ENCODE assay signal across 17 cellular contexts in the genomic region with DNA sequence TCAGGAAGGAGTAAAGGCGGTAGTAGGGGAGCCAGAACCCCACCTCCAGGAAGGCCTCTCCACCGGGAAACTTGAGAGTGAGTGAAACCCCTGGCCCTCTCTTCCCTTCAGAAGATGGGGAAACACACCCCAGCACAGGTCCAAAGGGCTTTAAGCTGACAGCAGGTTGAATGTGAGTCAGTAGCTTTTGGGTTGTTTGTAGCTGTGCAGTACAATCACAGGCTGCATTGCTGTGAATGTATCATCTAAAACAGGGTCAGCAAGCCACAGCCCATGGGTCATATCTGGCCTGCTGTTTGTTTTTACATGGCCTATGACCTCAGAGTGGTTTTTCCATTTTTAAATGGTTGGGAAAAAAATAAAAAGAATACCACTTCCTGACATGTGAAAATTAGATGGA. TPM values are rescaled to one million over a fixed set of nuclear protein-coding genes. Genes with fewer than 3 reads are reported as not detected.
DNase-seq lines count a peak whose midpoint lies in the region; ATAC-seq and TF ChIP-seq lines count a peak whose summit lies in the region.
"Had no signal": no experiment of that assay in that cellular context is flagged by ENCODE, and none has a peak within 500 bp of the region (broad histone marks: within the 10 kb centered on the region; RNA-seq: fewer than 3 reads in every experiment).

No MANE protein-coding gene starts in this region.

- ATAC-seq in HG03159 (IDR thresholded peaks at IDR 0.05; ENCODE audit: unreplicated experiment), result no peak
- ATAC-seq: left lobe of liver had no signal

- H3K9ac ChIP-seq in fibroblast of lung (ENCODE audit: insufficient read depth, low read length), result no peak overlapping the region

- peak; percentile 61 for DNase-seq in EH (ENCODE audit: low read depth)
- peak; percentile 81 for DNase-seq in M059J (ENCODE audit: low read depth)
- DNase-seq in fibroblast of lung (ENCODE audit: low read depth in 2 of 2), result peak; percentile 2 to 9
- DNase-seq in renal cortical epithelial cell (ENCODE audit: low read depth), result peak; percentile 9
- no peak for DNase-seq in suprapubic skin (ENCODE audit: low spot score in 2 of 2)
- DNase-seq in cerebellar cortex (ENCODE audit: low spot score), result no peak
- DNase-seq: activated CD4-positive, alpha-beta memory T cell treated with anti-CD3 and anti-CD28 coated beads for 36 hours; amygdala; central memory CD4-positive, alpha-beta T cell; endodermal cell; NCI-H226; sigmoid colon; stimulated activated CD4-positive, alpha-beta T cell treated with anti-CD3 and anti-CD28 coated beads, Interleukin-4, amount 100 ng/mL, for 1 hour; testis had no signal

- WGBS in suprapubic skin, result 79% methylated on average over 2 of the region's 2 CpGs

- TF ChIP-seq EP300 in suprapubic skin (IDR thresholded peaks at IDR 0.05), result no peak

- no peaks in the 10 kb centered on the region for H3K36me3 ChIP-seq in fibroblast of lung (ENCODE audit: control insufficient read depth, insufficient read depth, low read length)
- no peaks in the 10 kb centered on the region for H3K36me3 ChIP-seq in suprapubic skin
- H3K36me3 ChIP-seq: HAP-1, sigmoid colon had no signal

- H3K4me1 ChIP-seq in fibroblast of lung (ENCODE audit: control insufficient read depth, extremely low read depth, insufficient read depth, low read length), result peaks cover 4% of the 10 kb centered on the region
- no peaks in the 10 kb centered on the region for H3K4me1 ChIP-seq in suprapubic skin
- H3K4me1 ChIP-seq: HAP-1, sigmoid colon, testis had no signal

- H3K27me3 ChIP-seq in fibroblast of lung (ENCODE audit: control insufficient read depth, insufficient read depth, low read length) (no peaks in the 10 kb centered on the region), suprapubic skin (no peaks in the 10 kb centered on the region)
- H3K27me3 ChIP-seq: sigmoid colon, testis had no signal

- no peak for TF ChIP-seq POLR2A in suprapubic skin (IDR thresholded peaks at IDR 0.05)

- H3K9me3 ChIP-seq in fibroblast of lung (ENCODE audit: control insufficient read depth, insufficient read depth, low read depth, low read length) (no peaks in the 10 kb centered on the region), suprapubic skin (no peaks in the 10 kb centered on the region)
- H3K9me3 ChIP-seq: HAP-1, sigmoid colon, testis had no signal

- no peak overlapping the region for H2AFZ ChIP-seq in fibroblast of lung (ENCODE audit: low read length)

- H3K79me2 ChIP-seq in fibroblast of lung (ENCODE audit: control insufficient read depth, insufficient read depth, low read length), result no peaks in the 10 kb centered on the region

- no peaks in the 10 kb centered on the region for H4K20me1 ChIP-seq in fibroblast of lung (ENCODE audit: control insufficient read depth, extremely low read depth, insufficient read depth, low read length)

- H3K4me2 ChIP-seq in fibroblast of lung (ENCODE audit: extremely low read depth, insufficient read depth, low read length), result no peak overlapping the region

- H3K4me3 ChIP-seq in fibroblast of lung (replicated peaks in 1 of 4; ENCODE audit: control extremely low read depth in 1 of 4, insufficient read depth in 1 of 4, low read depth in 3 of 4, low read length in 4 of 4), result no peak overlapping the region
- no peak overlapping the region for H3K4me3 ChIP-seq in suprapubic skin
- H3K4me3 ChIP-seq: HAP-1, sigmoid colon, testis had no signal

- no peak for TF ChIP-seq CTCF in fibroblast of lung (conservative IDR thresholded peaks at IDR 0.05 in 1 of 2, IDR thresholded peaks at IDR 0.05 in 1 of 2; ENCODE audit: low read depth in 1 of 2, low read length in 2 of 2)
- TF ChIP-seq CTCF in suprapubic skin (IDR thresholded peaks at IDR 0.05), result no peak

- H3K27ac ChIP-seq in fibroblast of lung (ENCODE audit: insufficient read depth, low read length) (no peak overlapping the region), suprapubic skin (no peak overlapping the region)
- H3K27ac ChIP-seq: sigmoid colon, testis had no signal

RNA-seq across cellular contexts. Expression of gene OTULINL, which starts 10.0 kb away (rescaled TPM):
- total RNA-seq in M059J (2014; rRNA removed; shearing (Covaris generic)), result 13.3 and 24.7 TPM in 2 replicates
- under 0.01 and 0.17 TPM in 2 replicates for total RNA-seq in fibroblast of lung
- 0.76 and 2.4 TPM in 2 replicates for polyA plus RNA-seq in fibroblast of lung
- 0.61 and 0.90 TPM in 2 replicates for polyA plus RNA-seq in fibroblast of lung (2012)
- polyA minus RNA-seq in fibroblast of lung (ENCODE audit: low replicate concordance), result 0.24 TPM in 1 of 2 replicates, not detected in the other
- total RNA-seq in renal cortical epithelial cell, result 0.94 and 1.0 TPM in 2 replicates
- 1 to 10 TPM; 1.1 to 3.3 (median 2.7) TPM for total RNA-seq in suprapubic skin

Comparison
In these comparisons a context has a peak if more than half of its experiments do, and no peak if none do; other contexts are left out.
1. DNase-seq: peak in EH (single experiment), M059J (single experiment), fibroblast of lung (2 of 2) and renal cortical epithelial cell (single experiment); none in suprapubic skin (0 of 2) and cerebellar cortex (single experiment).